In genomic region chr2:98374958-98375570, GRCh38 we compare ENCODE assay signal across 20 cellular contexts. TPM values are rescaled to one million over a fixed set of nuclear protein-coding genes. Genes with fewer than 3 reads are reported as not detected.
DNase-seq lines count a peak whose midpoint lies in the region; ATAC-seq, FAIRE-seq and TF ChIP-seq lines count a peak whose summit lies in the region.
"Had no signal": no experiment of that assay in that cellular context is flagged by ENCODE, and none has a peak within 500 bp of the region (broad histone marks: within the 10 kb centered on the region; RNA-seq: fewer than 3 reads in every experiment).

No MANE protein-coding gene starts in this region.

- H3K9ac ChIP-seq in HepG2 (ENCODE audit: insufficient read depth, low read depth, low read length) = no peak overlapping the region
- H3K9ac ChIP-seq: KMS-11 had no signal

- 25% methylated on average over 11 of the region's 11 CpGs for WGBS in HepG2 (ENCODE audit: low lambda C conversion rate)
- WGBS in right lobe of liver (ENCODE audit: insufficient coverage, low coverage, low lambda C conversion rate, missing lambda C conversion rate) = 74% methylated on average over 3 of the region's 11 CpGs

- no peaks in the 10 kb centered on the region for H3K36me3 ChIP-seq in HepG2 (replicated peaks in 1 of 2; ENCODE audit: control insufficient read depth in 1 of 2, insufficient read depth in 2 of 2, low read length in 2 of 2)
- no peaks in the 10 kb centered on the region for H3K36me3 ChIP-seq in right lobe of liver

- no peak for TF ChIP-seq CTCF in HepG2 (CRISPR knock-in tag; IDR thresholded peaks at IDR 0.05)
- TF ChIP-seq CTCF in right lobe of liver (IDR thresholded peaks at IDR 0.05) = no peak

- H3K27me3 ChIP-seq in HepG2 (ENCODE audit: control insufficient read depth in 1 of 2, insufficient read depth in 2 of 2, low read length in 2 of 2) (peaks cover 8 to 64% of the 10 kb centered on the region in 2 experiments; a peak in 4 of 5 replicates), right lobe of liver (no peaks in the 10 kb centered on the region)

- in situ Hi-C loops in HepG2 (cut with HindIII; ENCODE audit: extremely low pct_ligation_motif_present, low pct_unique_long_range_greater_than_20kb) = no loop called here

- no peaks in the 10 kb centered on the region for H3K79me2 ChIP-seq in HepG2 (ENCODE audit: insufficient read depth, low read length)

- CTCF ChIA-PET in HepG2 (lab: Yijun Ruan, JAX; ENCODE audit: low intra/inter-chr PET ratio, low total read pairs) = no interaction called here

- H4K20me1 ChIP-seq in HepG2 (ENCODE audit: insufficient read depth, low read length) = no peaks in the 10 kb centered on the region

- intact Hi-C loops in HepG2 (cut with micrococcal nuclease; ENCODE audit: unreplicated experiment) = no loop called here
- intact Hi-C loops in right lobe of liver (cut with DNase I) = no loop called here
- intact Hi-C loops in Right ventricle myocardium superior (cut with DNase I) = no loop called here

- DNase-seq in HepG2 (ENCODE audit: low spot score) (no peak), right lobe of liver (no peak), anterior cingulate cortex (lab: John Stamatoyannopoulos, UW) (peak in 36 of 58 donors; percentile 9 to 69 (median 37)), islet precursor cell (peak; percentile 45), putamen (ENCODE audit: low spot score) (peak; percentile 74), dermis blood vessel endothelial cell (no peak), Right ventricle myocardium superior (no peak)
- no peak for DNase-seq in activated CD4-positive, alpha-beta T cell treated with anti-CD3 and anti-CD28 coated beads, Interleukin-2, amount 50 U/mL, for 1 hour
- DNase-seq: DMS79 treated with DMSO at 0.1 percent for 48 hours, NCI-H1417 treated with DMSO at 0.1 percent for 48 hours, NCI-H187 treated with DMSO at 0.1 percent for 48 hours, NCI-H345, NCI-H524 treated with DMSO at 0.1 percent for 48 hours, OCI-M1, SHP77 had no signal

- no peak for TF ChIP-seq RAD21 in HepG2 (CRISPR knock-in tag; IDR thresholded peaks at IDR 0.05)

- H2AFZ ChIP-seq in HepG2 (ENCODE audit: low read length) = no peak overlapping the region

- H3K4me3 ChIP-seq in HepG2 (replicated peaks in 1 of 3; ENCODE audit: insufficient read depth in 1 of 3, low read depth in 2 of 3, low read length in 3 of 3) (no peak overlapping the region), right lobe of liver (no peak overlapping the region)

- no peaks in the 10 kb centered on the region for H3K4me1 ChIP-seq in HepG2 (ENCODE audit: insufficient read depth, low read length)
- H3K4me1 ChIP-seq in right lobe of liver = no peaks in the 10 kb centered on the region

- FAIRE-seq in HepG2 (lab: Jason Lieb, UNC) = no peak

- H3K27ac ChIP-seq in HepG2 (ENCODE audit: extremely low read length, insufficient read depth, low read length) (no peak overlapping the region), right lobe of liver (no peak overlapping the region)
- H3K27ac ChIP-seq: C4-2B, KMS-11 had no signal

- H3K4me2 ChIP-seq in HepG2 (ENCODE audit: low read depth, low read length) = no peak overlapping the region
- H3K4me2 ChIP-seq: KMS-11 had no signal

- BruUV-seq in HepG2 (replicated peaks; lab: Mats Ljungman, UMichigan) = no TSS peak

- POLR2A ChIA-PET in HepG2 (lab: Yijun Ruan, JAX) = no interaction called here

- TF ChIP-seq EP300 in HepG2 (IDR thresholded peaks at IDR 0.05; ENCODE audit: low read depth in 2 of 2, low read length in 2 of 2) (no peak), HepG2 (CRISPR knock-in tag; IDR thresholded peaks at IDR 0.05; ENCODE audit: borderline replicate concordance) (no peak)

- ATAC-seq in HepG2 (no peak), right lobe of liver (no peak), Right ventricle myocardium superior (ENCODE audit: poor library complexity) (no peak)

- no peaks in the 10 kb centered on the region for H3K9me3 ChIP-seq in HepG2 (ENCODE audit: low read length)
- H3K9me3 ChIP-seq in right lobe of liver = no peaks in the 10 kb centered on the region

- no peak for TF ChIP-seq POLR2A in HepG2 (IDR thresholded peaks at IDR 0.05; ENCODE audit: insufficient read depth in 1 of 2, low read depth in 2 of 2, low read length in 2 of 2)
- no peak for TF ChIP-seq POLR2A in right lobe of liver (IDR thresholded peaks at IDR 0.05)

TF ChIP-seq in HepG2, 621 proteins besides CTCF, POLR2A, EP300 and RAD21:
- TF ChIP-seq ZNF768 (CRISPR knock-in tag; IDR thresholded peaks at IDR 0.05) = peak; percentile 44; the same call in 1 of the 2 replicates
- no peak for TF ChIP-seq FOXJ3 (CRISPR knock-in tag; IDR thresholded peaks at IDR 0.05; ENCODE audit: borderline replicate concordance)
TF ChIP-seq in HepG2: peak in this region for 1.

RNA-seq across cellular contexts. Expression of gene CNGA3, which starts 28.8 kb away (rescaled TPM):
- total RNA-seq in HepG2 (2016; rRNA removed; fragmentation: Illumina TruSeq; extraction: Trizol) (not detected in 2 replicates), right lobe of liver (not detected), dermis blood vessel endothelial cell (under 0.01 TPM in 1 of 2 replicates, not detected in the other), Right ventricle myocardium superior (not detected)
- total RNA-seq in HepG2 (2016; cell fraction: cytosol; rRNA removed; fragmentation: Illumina TruSeq; extraction: Trizol; ENCODE audit: low read depth) = not detected in 2 replicates
- total RNA-seq in HepG2 (2016; cell fraction: insoluble cytoplasmic fraction; rRNA removed; fragmentation: Illumina TruSeq; extraction: Trizol) = not detected in 2 replicates
- total RNA-seq in HepG2 (2016; cell fraction: membrane; rRNA removed; fragmentation: Illumina TruSeq; extraction: Trizol) = not detected in 2 replicates
- not detected in 2 replicates for total RNA-seq in HepG2 (2016; cell fraction: nucleus; rRNA removed; fragmentation: Illumina TruSeq; extraction: Trizol)
- not detected in 2 replicates for polyA plus RNA-seq in HepG2 (2011; rRNA removed)
- not detected in 2 replicates for polyA plus RNA-seq in HepG2 (2011; cell fraction: cytosol; rRNA removed)
- not detected in 2 replicates for polyA plus RNA-seq in HepG2 (2011; cell fraction: nucleus; rRNA removed)
- not detected in 2 replicates for polyA plus RNA-seq in HepG2 (2012)
- polyA plus RNA-seq in HepG2 (2016; cell fraction: cytosol; fragmentation: Illumina TruSeq; extraction: Trizol; ENCODE audit: low read depth) = not detected in 2 replicates
- polyA plus RNA-seq in HepG2 (2016; cell fraction: insoluble cytoplasmic fraction; fragmentation: Illumina TruSeq; extraction: Trizol; ENCODE audit: low read depth) = not detected in 2 replicates
- polyA plus RNA-seq in HepG2 (2016; cell fraction: membrane; fragmentation: Illumina TruSeq; extraction: Trizol; ENCODE audit: low read depth) = not detected in 2 replicates
- polyA plus RNA-seq in HepG2 (2016; cell fraction: nucleus; fragmentation: Illumina TruSeq; extraction: Trizol; ENCODE audit: insufficient read depth, low read depth) = not detected in 2 replicates
- not detected in 2 replicates for polyA minus RNA-seq in HepG2 (2011; rRNA and poly(A)+ RNA removed; ENCODE audit: low replicate concordance)
- not detected in 2 replicates for polyA minus RNA-seq in HepG2 (2011; cell fraction: cytosol; rRNA and poly(A)+ RNA removed)
- polyA minus RNA-seq in HepG2 (2011; cell fraction: nucleus; rRNA and poly(A)+ RNA removed) = not detected in 2 replicates
- total RNA-seq: A673, H4, M059J had no signal

Comparison
In these comparisons a context has a peak if more than half of its experiments do, and no peak if none do; other contexts are left out.
1. DNase-seq: peak in anterior cingulate cortex (36 of 58), islet precursor cell (single experiment) and putamen (single experiment); none in HepG2 (single experiment), right lobe of liver (0 of 3), dermis blood vessel endothelial cell (single experiment), Right ventricle myocardium superior (single experiment) and activated CD4-positive, alpha-beta T cell treated with anti-CD3 and anti-CD28 coated beads, Interleukin-2, amount 50 U/mL, for 1 hour (single experiment).